Comparison of ENCODE assay signal across 8 cellular contexts in the genomic region with DNA sequence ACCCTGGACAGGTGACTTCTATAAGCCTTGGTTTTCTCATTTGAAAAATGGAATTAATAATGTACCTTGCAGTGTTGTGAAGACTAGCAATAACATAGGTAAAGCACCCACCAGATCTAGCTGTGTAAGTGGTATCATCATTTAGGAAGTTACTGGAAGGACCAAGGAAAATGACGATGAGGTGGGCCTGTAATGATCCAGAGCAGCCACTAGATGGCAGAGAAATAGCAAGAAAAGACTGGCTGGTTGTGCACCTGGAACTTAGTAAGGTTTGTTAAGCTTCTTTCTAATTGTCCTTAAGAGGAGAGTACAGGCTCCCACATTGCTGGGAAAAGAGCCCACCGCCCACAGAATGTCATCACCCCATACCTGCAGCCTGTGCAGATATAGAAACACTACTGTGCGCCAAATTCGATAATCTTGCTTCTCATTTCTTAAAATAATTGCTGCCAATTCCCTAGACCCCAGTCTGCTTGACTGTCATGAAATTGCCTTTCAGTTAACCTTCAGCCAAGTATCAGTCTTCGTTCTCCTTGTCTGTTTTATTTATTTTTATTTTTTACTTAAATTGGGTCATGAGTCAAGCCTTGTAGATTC. TPM values are rescaled to one million over a fixed set of nuclear protein-coding genes. Genes with fewer than 3 reads are reported as not detected.
DNase-seq lines count a peak whose midpoint lies in the region; FAIRE-seq and TF ChIP-seq lines count a peak whose summit lies in the region.

No MANE protein-coding gene starts in this region.

- H3K27me3 ChIP-seq in bronchial epithelial cell (ENCODE audit: control insufficient read depth, insufficient read depth, low read length) (no peaks in the 10 kb centered on the region), liver (ENCODE audit: control insufficient read depth in 4 of 4, insufficient read depth in 4 of 4, low read length in 3 of 4) (no peaks in the 10 kb centered on the region), uterus (no peaks in the 10 kb centered on the region)

- H3K27ac ChIP-seq in liver (ENCODE audit: low read depth in 1 of 2, low read length in 2 of 2) (no peak overlapping the region), uterus (no peak overlapping the region)

- peak; percentile 56 for TF ChIP-seq CTCF in LNCAP (IDR thresholded peaks at IDR 0.05)
- peak; percentile 79 for TF ChIP-seq CTCF in bronchial epithelial cell (IDR thresholded peaks at IDR 0.05; ENCODE audit: insufficient read depth, low read length, severe bottlenecking)
- peak; percentile 79 for TF ChIP-seq CTCF in liver (IDR thresholded peaks at IDR 0.05; ENCODE audit: low read depth, low read length, missing input control)
- TF ChIP-seq CTCF in uterus (IDR thresholded peaks at IDR 0.05): peak; percentile 72 to 89 (median 82)

- no peak for FAIRE-seq in bronchial epithelial cell (lab: Jason Lieb, UNC)

- TF ChIP-seq RAD21 in liver (IDR thresholded peaks at IDR 0.05): peak; percentile 87 to 89

- no peak overlapping the region for H3K9ac ChIP-seq in liver (ENCODE audit: low read depth in 1 of 2, low read length in 2 of 2)

- peaks cover 7% of the 10 kb centered on the region for H3K36me3 ChIP-seq in bronchial epithelial cell (ENCODE audit: control insufficient read depth, insufficient read depth, low read length)
- H3K36me3 ChIP-seq in liver (ENCODE audit: control insufficient read depth in 4 of 4, insufficient read depth in 3 of 4, low read depth in 1 of 4, low read length in 3 of 4): peaks cover 0 to 4% (median under 1%) of the 10 kb centered on the region in 4 donors
- no peaks in the 10 kb centered on the region for H3K36me3 ChIP-seq in uterus

- no peak overlapping the region for H3K4me3 ChIP-seq in bronchial epithelial cell (ENCODE audit: low read depth, low read length)
- H3K4me3 ChIP-seq in liver (ENCODE audit: low read depth in 1 of 3, low read length in 3 of 3): no peak overlapping the region
- H3K4me3 ChIP-seq in uterus: no peak overlapping the region

- H3K9me3 ChIP-seq in liver (ENCODE audit: control insufficient read depth in 4 of 4, low read length in 3 of 4): no peaks in the 10 kb centered on the region
- no peaks in the 10 kb centered on the region for H3K9me3 ChIP-seq in uterus

- intact Hi-C loops in uterus (cut with DNase I; ENCODE audit: low total_unique reads): no loop called here

- WGBS in liver: 65% methylated on average over 5 of the region's 5 CpGs

- no peak for TF ChIP-seq POLR2A in uterus (IDR thresholded peaks at IDR 0.05)

- no peaks in the 10 kb centered on the region for H3K4me1 ChIP-seq in liver (ENCODE audit: control insufficient read depth in 4 of 4, insufficient read depth in 4 of 4, low read length in 3 of 4)
- H3K4me1 ChIP-seq in uterus: peaks cover 5 to 8% of the 10 kb centered on the region in 2 donors

- DNase-seq in activated T-cell treated with anti-CD3 and anti-CD28 coated beads for 24 hours (ENCODE audit: low read depth) (peak; percentile 9), RPMI7951 (ENCODE audit: low read depth) (peak; percentile 46), bronchial epithelial cell (ENCODE audit: low read depth) (peak; percentile 56), uterus (peak in 1 of 2 donors; percentile 49), mucosa of gallbladder (ENCODE audit: low spot score) (no peak)
- no peak for DNase-seq in activated T-cell treated with anti-CD3 and anti-CD28 coated beads, Interleukin-2, amount 50 U/mL, for 1 hour

TF ChIP-seq in liver, 16 proteins besides CTCF, POLR2A, EP300 and RAD21:
- no peak for TF ChIP-seq YY1 (IDR thresholded peaks at IDR 0.05)
- no peak for TF ChIP-seq RXRA (IDR thresholded peaks at IDR 0.05)

RNA-seq across cellular contexts. Expression of gene WNT4, which starts 37.2 kb away (rescaled TPM):
- total RNA-seq in RPMI7951 (2014; rRNA removed; shearing (Covaris generic)): not detected in 2 replicates
- total RNA-seq in bronchial epithelial cell (1.1 and 22.1 TPM in 2 replicates), liver (under 1 TPM in 1 of 2 donors, not detected in 1; under 0.01 TPM), uterus (10 to 100 TPM in 2 of 4 donors, 1 to 10 TPM in 1, not detected in 1; 1.3 to 14.0 (median 11.5) TPM), mucosa of gallbladder (11.5 TPM)
- under 1 TPM in 1 of 2 donors, not detected in 1; 0.09 TPM for polyA plus RNA-seq in liver

RNA-seq across cellular contexts. Expression of gene CDC42, which starts 53.2 kb away (rescaled TPM):
- total RNA-seq in RPMI7951 (2014; rRNA removed; shearing (Covaris generic)): 554 and 659 TPM in 2 replicates
- 408 and 613 TPM in 2 replicates for total RNA-seq in bronchial epithelial cell
- 100 to 1,000 TPM in 1 of 2 donors, 10 to 100 TPM in 1; 68.4 to 140 TPM for total RNA-seq in liver
- polyA plus RNA-seq in liver: 10 to 100 TPM; 40.3 to 69.6 TPM
- total RNA-seq in uterus: 100 to 1,000 TPM; 173 to 570 (median 223) TPM
- 273 TPM for total RNA-seq in mucosa of gallbladder

Comparison
In these comparisons a context has a peak if more than half of its experiments do, and no peak if none do; other contexts are left out.
1. DNase-seq: peak in activated T-cell treated with anti-CD3 and anti-CD28 coated beads for 24 hours (single experiment), RPMI7951 (single experiment) and bronchial epithelial cell (single experiment); none in activated T-cell treated with anti-CD3 and anti-CD28 coated beads, Interleukin-2, amount 50 U/mL, for 1 hour (single experiment) and mucosa of gallbladder (single experiment).
2. Peak in every context shown above with its lines, with median percentiles within 50 percentile points of each other: CTCF ChIP-seq.